In the genomic region with DNA sequence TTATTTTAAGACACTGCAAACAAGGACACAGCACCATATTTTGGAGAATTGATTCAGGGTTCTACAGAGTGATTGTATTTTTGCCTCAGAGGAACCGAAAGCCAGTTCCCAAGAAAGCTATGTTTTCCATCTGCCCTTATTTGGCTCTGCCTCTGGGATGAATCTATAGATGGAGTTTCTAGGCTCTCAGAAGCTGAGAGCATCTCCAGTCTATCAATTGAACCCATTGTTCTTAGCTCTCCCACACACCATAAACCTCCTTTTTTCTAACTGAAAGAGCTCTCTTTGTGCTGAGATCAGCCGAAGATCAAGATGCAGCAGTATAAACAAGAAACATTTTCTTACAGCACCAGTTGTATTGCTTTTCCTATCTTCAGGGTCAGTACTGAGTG, we compare ENCODE assay signal across 19 cellular contexts. TPM values are rescaled to one million over a fixed set of nuclear protein-coding genes. Genes with fewer than 3 reads are reported as not detected.
DNase-seq lines count a peak whose midpoint lies in the region; ATAC-seq, FAIRE-seq and TF ChIP-seq lines count a peak whose summit lies in the region.
"Had no signal": no experiment of that assay in that cellular context is flagged by ENCODE, and none has a peak within 500 bp of the region (broad histone marks: within the 10 kb centered on the region; RNA-seq: fewer than 3 reads in every experiment).

No MANE protein-coding gene starts in this region.

- H3K27me3 Mint-ChIP-seq in T-cell: peaks cover 0 to 40% of the 10 kb centered on the region in 2 donors
- H3K27me3 Mint-ChIP-seq: IgD-negative memory B cell; stimulated activated naive CD8-positive, alpha-beta T cell treated with anti-CD3 and anti-CD28 coated beads, Interleukin-15, Interleukin-2, amounts not matched to agents 100 ng/mL and 50 ng/mL, for 24 hours had no signal

- H3K9me3 ChIP-seq in A549 (no peaks in the 10 kb centered on the region), IMR-90 (ENCODE audit: control insufficient read depth, insufficient read depth, low read length) (no peaks in the 10 kb centered on the region)

- no peak overlapping the region for H2AK9ac ChIP-seq in IMR-90 (replicated peaks; ENCODE audit: low read depth, low read length, poor library complexity)

- CTCF ChIA-PET in A549 (lab: Yijun Ruan, JAX): interaction anchor here (0.7 kb wide), 1 partner anchor 20 kb away, joined by 3 read pairs; no protein-coding TSS in a partner anchor
- CTCF ChIA-PET in IMR-90 (lab: Yijun Ruan, JAX): interaction anchor here (1.0 kb wide), 1 partner anchor 19 kb away, joined by 4 read pairs; no protein-coding TSS in a partner anchor
- CTCF ChIA-PET in T-cell (lab: Charles Lee): no interaction called here

- H2AK5ac ChIP-seq in IMR-90 (ENCODE audit: low read depth, low read length): no peak overlapping the region

- 44% methylated on average over 2 of the region's 2 CpGs for WGBS in A549 (ENCODE audit: missing lambda C conversion rate)
- no CpG with 5 or more reads among the region's 2 CpGs for WGBS in IMR-90 (ENCODE audit: extremely low coverage in 2 of 2, insufficient read length in 1 of 2), 2 experiments

- no peak overlapping the region for H3K18ac ChIP-seq in IMR-90 (ENCODE audit: low read depth, low read length)

- no peaks in the 10 kb centered on the region for H3K4me1 ChIP-seq in A549
- peaks cover 9% of the 10 kb centered on the region; the same call in 1 of the 2 replicates for H3K4me1 ChIP-seq in IMR-90 (ENCODE audit: control insufficient read depth, insufficient read depth, low read length)

- intact Hi-C loops in IMR-90 (cut with micrococcal nuclease): no loop called here

- H3K4me2 ChIP-seq in A549 (no peak overlapping the region), IMR-90 (ENCODE audit: low read depth, low read length) (peak overlapping the region; percentile 69)

- H3K23ac ChIP-seq in IMR-90 (ENCODE audit: low read depth, low read length): peak overlapping the region; percentile 2; the same call in 1 of the 2 replicates

- no peaks in the 10 kb centered on the region for H3K4me1 Mint-ChIP-seq in T-cell
- H3K4me1 Mint-ChIP-seq: activated CD4-positive, alpha-beta T cell treated with anti-CD3 and anti-CD28 coated beads, Interleukin-2, amount 10 ng/mL, durations not matched to agents 24 days and 14 days; naive thymus-derived CD4-positive, alpha-beta T cell had no signal

- TF ChIP-seq EP300 in A549 (IDR thresholded peaks at IDR 0.05): no peak

- no peak overlapping the region for H3K56ac ChIP-seq in IMR-90 (ENCODE audit: extremely low read depth, insufficient read depth, low read length)

- 0 out of 2 replicates have a peak, but pooled peaks cover 3% of the 10 kb centered on the region for H3K9me1 ChIP-seq in IMR-90 (ENCODE audit: insufficient read depth, low read length)

- no peaks in the 10 kb centered on the region for H3K36me3 ChIP-seq in IMR-90 (ENCODE audit: control insufficient read depth, insufficient read depth, low read length)

- peak overlapping the region; percentile 56 for H2AFZ ChIP-seq in IMR-90 (replicated peaks; ENCODE audit: low read length, poor library complexity)

- dilution Hi-C loops in IMR-90 (cut with HindIII; ENCODE audit: low sequenced_read_pairs, unreplicated experiment): no loop called here

- H3K36me3 Mint-ChIP-seq in T-cell: no peaks in the 10 kb centered on the region
- H3K36me3 Mint-ChIP-seq: IgD-negative memory B cell; naive thymus-derived CD4-positive, alpha-beta T cell had no signal

- no peak overlapping the region for H3K4me3 ChIP-seq in A549
- H3K4me3 ChIP-seq in IMR-90 (ENCODE audit: insufficient read depth, low read depth, low read length): peak overlapping the region; percentile 26

- H4K20me1 ChIP-seq in IMR-90 (ENCODE audit: insufficient read depth, low read length): no peaks in the 10 kb centered on the region

- in situ Hi-C loops in IMR-90 (cut with MboI; ENCODE audit: low sequenced_read_pairs): no loop called here

- H3K27ac Mint-ChIP-seq in T-cell: no peak overlapping the region
- H3K27ac Mint-ChIP-seq: activated CD4-positive, alpha-beta T cell treated with anti-CD3 and anti-CD28 coated beads, Interleukin-2, amount 10 ng/mL, durations not matched to agents 24 days and 14 days; CD4-positive, alpha-beta T cell; naive thymus-derived CD4-positive, alpha-beta T cell; stimulated activated naive CD8-positive, alpha-beta T cell treated with anti-CD3 and anti-CD28 coated beads, Interleukin-15, Interleukin-2, amounts not matched to agents 100 ng/mL and 50 ng/mL, for 24 hours had no signal

- no peak overlapping the region; the same call in 1 of the 2 replicates for H3K4ac ChIP-seq in IMR-90 (ENCODE audit: low read depth, low read length)

- POLR2A ChIA-PET in A549 (lab: Yijun Ruan, JAX) (no interaction called here), IMR-90 (lab: Charles Lee; ENCODE audit: unreplicated experiment) (interaction anchor here (0.7 kb wide), 1 partner anchor 107 kb away, joined by 3 read pairs; no protein-coding TSS in a partner anchor), T-cell (lab: Charles Lee) (no interaction called here)

- peak; percentile 7 for FAIRE-seq in A549 (lab: Jason Lieb, UNC)
- FAIRE-seq: colon, endothelial cell of umbilical vein had no signal

- no peak overlapping the region for H4K91ac ChIP-seq in IMR-90 (ENCODE audit: insufficient read depth, low read depth, low read length)

- peaks cover 11% of the 10 kb centered on the region for H3K27me3 ChIP-seq in IMR-90 (ENCODE audit: control insufficient read depth, insufficient read depth, low read length)

- BruUV-seq in IMR-90 (replicated peaks; lab: Mats Ljungman, UMichigan): no TSS peak

- H4K5ac ChIP-seq in IMR-90 (ENCODE audit: low read depth, low read length): no peak overlapping the region

- H3K4me3 Mint-ChIP-seq in T-cell: no peak overlapping the region
- H3K4me3 Mint-ChIP-seq: activated CD4-positive, alpha-beta T cell treated with anti-CD3 and anti-CD28 coated beads, Interleukin-2, amount 10 ng/mL, durations not matched to agents 24 days and 14 days; CD4-positive, alpha-beta T cell; IgD-negative memory B cell; naive thymus-derived CD4-positive, alpha-beta T cell; stimulated activated naive CD8-positive, alpha-beta T cell treated with anti-CD3 and anti-CD28 coated beads, Interleukin-15, Interleukin-2, amounts not matched to agents 100 ng/mL and 50 ng/mL, for 24 hours had no signal

- H2BK15ac ChIP-seq in IMR-90 (ENCODE audit: low read depth, low read length): no peak overlapping the region

- peak overlapping the region; percentile 67; the same call in 1 of the 2 replicates for H2BK20ac ChIP-seq in IMR-90 (ENCODE audit: low read depth, low read length)

- no peaks in the 10 kb centered on the region for H3K9me3 Mint-ChIP-seq in T-cell
- H3K9me3 Mint-ChIP-seq: activated CD4-positive, alpha-beta T cell treated with anti-CD3 and anti-CD28 coated beads, Interleukin-2, amount 10 ng/mL, durations not matched to agents 24 days and 14 days; CD4-positive, alpha-beta T cell; IgD-negative memory B cell; stimulated activated naive CD8-positive, alpha-beta T cell treated with anti-CD3 and anti-CD28 coated beads, Interleukin-15, Interleukin-2, amounts not matched to agents 100 ng/mL and 50 ng/mL, for 24 hours had no signal

- no peak overlapping the region for H2BK5ac ChIP-seq in IMR-90 (ENCODE audit: low read depth, low read length, poor library complexity, severe bottlenecking)

- no peak for TF ChIP-seq CTCF in A549 (IDR thresholded peaks at IDR 0.05)
- TF ChIP-seq CTCF in IMR-90 (conservative IDR thresholded peaks at IDR 0.05; ENCODE audit: low read depth, low read length): no peak

- peak overlapping the region in 1 of 2 experiments; percentile 52; a peak in 3 of 4 replicates for H4K8ac ChIP-seq in IMR-90 (ENCODE audit: low read depth in 2 of 2, low read length in 2 of 2)

- DNase-seq in A549 (ENCODE audit: low read depth in 1 of 2, low spot score in 1 of 2) (no peak), IMR-90 (peak; percentile 39), caudate nucleus (lab: John Stamatoyannopoulos, UW) (peak in 6 of 61 donors; percentile 9 to 58 (median 22)), medulla oblongata (ENCODE audit: extremely low spot score) (peak; percentile 57), GOT3 (lab: John Stamatoyannopoulos, UW) (no peak), NCI-H146 (lab: John Stamatoyannopoulos, UW) (no peak), T-cell (no peak)
- DNase-seq: 8988T; activated CD4-positive, alpha-beta T cell treated with anti-CD3 and anti-CD28 coated beads, Interleukin-2, amount 10 ng/mL, durations not matched to agents 24 days and 14 days; activated CD8-positive, alpha-beta memory T cell treated with anti-CD3 and anti-CD28 coated beads, Interleukin-2, amount 50 U/mL, for 48 hours; activated gamma-delta T cell; CD4-positive, alpha-beta T cell; naive thymus-derived CD4-positive, alpha-beta T cell; stimulated activated CD4-positive, alpha-beta T cell treated with anti-CD3 and anti-CD28 coated beads, Interleukin-15, amount 100 ng/mL, for 24 hours had no signal

- H3K9ac ChIP-seq in IMR-90 (ENCODE audit: low read depth, low read length): no peak overlapping the region

- peak overlapping the region; percentile 34; the same call in 1 of the 2 replicates for H3K14ac ChIP-seq in IMR-90 (replicated peaks; ENCODE audit: low read depth, low read length)

- H3K79me1 ChIP-seq in IMR-90 (ENCODE audit: low read depth in 1 of 2, low read length in 2 of 2): no peaks in the 10 kb centered on the region

- peak overlapping the region; percentile 44 for H2BK120ac ChIP-seq in IMR-90 (ENCODE audit: low read depth, low read length)

- no peak for ATAC-seq in A549
- ATAC-seq in IMR-90 (ENCODE audit: low read depth): peak; percentile 60
- ATAC-seq in GM21367 (IDR thresholded peaks at IDR 0.05; ENCODE audit: unreplicated experiment): no peak
- ATAC-seq in T-cell (replicated peaks in 1 of 4): no peak
- ATAC-seq: naive thymus-derived CD4-positive, alpha-beta T cell had no signal

- no peak for TF ChIP-seq POLR2A in A549 (IDR thresholded peaks at IDR 0.05; ENCODE audit: low read length)
- no peak for TF ChIP-seq POLR2A in IMR-90 (IDR thresholded peaks at IDR 0.05; ENCODE audit: low read depth, low read length)

- no peak overlapping the region for H3K27ac ChIP-seq in A549
- no peak overlapping the region for H3K27ac ChIP-seq in IMR-90 (ENCODE audit: insufficient read depth, low read length)
- H3K27ac ChIP-seq in caudate nucleus (ENCODE audit: low read depth, low read length): peak overlapping the region; percentile 88

- no peak for TF ChIP-seq RAD21 in A549 (conservative IDR thresholded peaks at IDR 0.05 in 1 of 2, IDR thresholded peaks at IDR 0.05 in 1 of 2)
- TF ChIP-seq RAD21 in IMR-90 (IDR thresholded peaks at IDR 0.05; ENCODE audit: low read length): no peak

RNA-seq across cellular contexts. Expression of a gene that starts 16.9 kb away (rescaled TPM):
- polyA plus RNA-seq in A549 (2011; rRNA removed): not detected in 2 replicates
- polyA plus RNA-seq in A549 (2012; cell fraction: cytosol; rRNA removed): not detected in 2 replicates
- not detected in 2 replicates for polyA plus RNA-seq in A549 (2012; cell fraction: nucleus; rRNA removed)
- not detected in 3 replicates for polyA plus RNA-seq in A549 (2017; fragmentation: RNase III; extraction: RNeasy Plus Mini Kit Qiagen cat#74134 plus additional on column Dnase treatment)
- polyA minus RNA-seq in A549 (2011; rRNA and poly(A)+ RNA removed): not detected in 2 replicates
- total RNA-seq in IMR-90 (2012; rRNA removed): 0.18 and 0.28 TPM in 2 replicates
- polyA plus RNA-seq in IMR-90 (2012; rRNA removed): 0.60 and 0.62 TPM in 2 replicates
- 0.12 and 1.2 TPM in 2 replicates for polyA plus RNA-seq in IMR-90 (2012; cell fraction: cytosol; rRNA removed)
- 0.36 and 0.63 TPM in 2 replicates for polyA plus RNA-seq in IMR-90 (2012; cell fraction: nucleus; rRNA removed; ENCODE audit: low replicate concordance)
- total RNA-seq in T-cell: not detected
- total RNA-seq: activated CD4-positive, alpha-beta T cell treated with anti-CD3 and anti-CD28 coated beads, Interleukin-2, amount 10 ng/mL, durations not matched to agents 24 days and 14 days; CD4-positive, alpha-beta T cell; endothelial cell of umbilical vein; naive thymus-derived CD4-positive, alpha-beta T cell had no signal
- polyA plus RNA-seq: endothelial cell of umbilical vein; IgD-negative memory B cell; naive thymus-derived CD4-positive, alpha-beta T cell had no signal

RNA-seq across cellular contexts. Expression of a gene that starts 38.5 kb away (rescaled TPM):
- polyA plus RNA-seq in A549 (2011; rRNA removed): 0.15 and 0.16 TPM in 2 replicates
- 0.01 and 0.03 TPM in 2 replicates for polyA plus RNA-seq in A549 (2012; cell fraction: cytosol; rRNA removed)
- 0.01 and 0.04 TPM in 2 replicates for polyA plus RNA-seq in A549 (2012; cell fraction: nucleus; rRNA removed)
- polyA plus RNA-seq in A549 (2017; fragmentation: RNase III; extraction: RNeasy Plus Mini Kit Qiagen cat#74134 plus additional on column Dnase treatment): 0.09 to 0.17 TPM (median 0.14 TPM) in 3 replicates
- 0.05 and 0.17 TPM in 2 replicates for polyA minus RNA-seq in A549 (2011; rRNA and poly(A)+ RNA removed)
- 0.90 and 1.1 TPM in 2 replicates for total RNA-seq in IMR-90 (2012; rRNA removed)
- polyA plus RNA-seq in IMR-90 (2012; rRNA removed): 0.34 and 0.58 TPM in 2 replicates
- 0.05 and 0.14 TPM in 2 replicates for polyA plus RNA-seq in IMR-90 (2012; cell fraction: cytosol; rRNA removed)
- polyA plus RNA-seq in IMR-90 (2012; cell fraction: nucleus; rRNA removed; ENCODE audit: low replicate concordance): 0.08 and 1.2 TPM in 2 replicates
- under 1 TPM; 0.15 to 0.41 (median 0.20) TPM for total RNA-seq in T-cell

Comparison
In these comparisons a context has a peak if more than half of its experiments do, and no peak if none do; other contexts are left out.
1. DNase-seq: peak in IMR-90 (single experiment) and medulla oblongata (single experiment); none in A549 (0 of 2), GOT3 (single experiment), NCI-H146 (single experiment) and T-cell (0 of 34).
2. CTCF ChIA-PET loops: an anchor here in A549 (0.7 kb wide) and IMR-90 (1.0 kb wide); none called in T-cell.